In the genomic region with DNA sequence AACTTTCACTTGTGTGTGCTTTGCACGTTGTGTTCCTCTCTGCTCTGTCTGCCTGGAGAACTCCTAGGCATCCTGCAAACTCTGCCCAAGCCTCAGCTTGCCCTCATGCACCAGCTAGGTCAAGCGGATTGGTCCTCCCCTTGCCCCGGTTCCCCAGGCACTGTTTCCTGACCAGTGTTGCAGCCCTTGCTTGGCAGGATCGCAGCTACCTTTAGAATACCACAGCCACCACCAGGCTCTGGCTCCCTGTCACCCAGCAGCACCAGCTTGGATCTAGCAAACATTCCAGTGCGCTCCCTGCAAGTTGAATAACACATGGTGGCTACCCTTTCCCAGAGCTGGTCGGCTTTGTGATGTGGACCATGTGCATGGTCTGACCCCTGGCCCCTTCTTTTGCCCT, we compare ENCODE assay signal across 14 cellular contexts. TPM values are rescaled to one million over a fixed set of nuclear protein-coding genes. Genes with fewer than 3 reads are reported as not detected.
DNase-seq lines count a peak whose midpoint lies in the region; ATAC-seq, FAIRE-seq and TF ChIP-seq lines count a peak whose summit lies in the region.
"Had no signal": no experiment of that assay in that cellular context is flagged by ENCODE, and none has a peak within 500 bp of the region (broad histone marks: within the 10 kb centered on the region; RNA-seq: fewer than 3 reads in every experiment).

No MANE protein-coding gene starts in this region.

- peaks cover 14% of the 10 kb centered on the region for H3K79me2 ChIP-seq in keratinocyte (ENCODE audit: control insufficient read depth, insufficient read depth, low read length)

- WGBS in body of pancreas, 2 donors = 28 to 30% methylated on average over 6 of the region's 6 CpGs

- peak overlapping the region; percentile 50 for H3K4me2 ChIP-seq in keratinocyte (ENCODE audit: control insufficient read depth, extremely low read depth, insufficient read depth, low read depth, low read length)

- ATAC-seq in body of pancreas (no peak), gastrocnemius medialis (no peak), GM21825 (IDR thresholded peaks at IDR 0.05; ENCODE audit: unreplicated experiment) (no peak), GM18519 (IDR thresholded peaks at IDR 0.05; ENCODE audit: low FRiP score, unreplicated experiment) (no peak)

- H3K4me1 ChIP-seq in body of pancreas (peaks cover 84% of the 10 kb centered on the region), keratinocyte (ENCODE audit: control insufficient read depth, extremely low read depth, insufficient read depth, low read length) (peaks cover 29% of the 10 kb centered on the region), gastrocnemius medialis (peaks cover 72 to 93% of the 10 kb centered on the region in 2 donors)

- intact Hi-C loops in body of pancreas (cut with DNase I) = no loop called here
- intact Hi-C loops in gastrocnemius medialis (cut with DNase I; ENCODE audit: low total_unique reads) = no loop called here

- peaks cover 7% of the 10 kb centered on the region for H3K9me1 ChIP-seq in keratinocyte (ENCODE audit: control insufficient read depth, extremely low read depth, insufficient read depth, low read length)

- no peaks in the 10 kb centered on the region for H3K27me3 ChIP-seq in body of pancreas
- H3K27me3 ChIP-seq in keratinocyte (ENCODE audit: control insufficient read depth, extremely low read depth, insufficient read depth, low read length) = no peaks in the 10 kb centered on the region
- no peaks in the 10 kb centered on the region for H3K27me3 ChIP-seq in gastrocnemius medialis

- dilution Hi-C loops in keratinocyte (cut with MboI; ENCODE audit: extremely low pct_ligation_motif_present, low sequenced_read_pairs) = no loop called here

- H3K36me3 ChIP-seq in body of pancreas (replicated peaks in 1 of 2; ENCODE audit: insufficient read depth in 1 of 2, low read depth in 2 of 2) (no peaks in the 10 kb centered on the region), keratinocyte (ENCODE audit: control insufficient read depth in 2 of 2, extremely low read depth in 1 of 2, insufficient read depth in 2 of 2, low read length in 2 of 2) (no peaks in the 10 kb centered on the region), gastrocnemius medialis (no peaks in the 10 kb centered on the region)

- peak overlapping the region; percentile 76 for H3K27ac ChIP-seq in C4-2B
- H3K27ac ChIP-seq in body of pancreas = peak overlapping the region; percentile 58 to 71 (median 60)
- no peak overlapping the region for H3K27ac ChIP-seq in keratinocyte (ENCODE audit: control insufficient read depth, insufficient read depth, low read length)
- H3K27ac ChIP-seq in gastrocnemius medialis = peak overlapping the region; percentile 49 to 94 (median 80)

- TF ChIP-seq CTCF in C4-2B (conservative IDR thresholded peaks at IDR 0.05) (no peak), body of pancreas (IDR thresholded peaks at IDR 0.05) (no peak), keratinocyte (optimal IDR thresholded peaks at IDR 0.05 in 1 of 3, IDR thresholded peaks at IDR 0.05 in 1 of 3, conservative IDR thresholded peaks at IDR 0.05 in 1 of 3; ENCODE audit: extremely low read depth in 1 of 3, insufficient read depth in 2 of 3, low read length in 3 of 3) (no peak), gastrocnemius medialis (IDR thresholded peaks at IDR 0.05 in 4 of 5, conservative IDR thresholded peaks at IDR 0.05 in 1 of 5) (no peak)

- no peak for TF ChIP-seq POLR2A in body of pancreas (IDR thresholded peaks at IDR 0.05)
- TF ChIP-seq POLR2A in gastrocnemius medialis (IDR thresholded peaks at IDR 0.05) = no peak

- H3K9ac ChIP-seq in keratinocyte (ENCODE audit: control insufficient read depth, extremely low read depth, insufficient read depth, low read length) = no peak overlapping the region

- H2AFZ ChIP-seq in keratinocyte (ENCODE audit: control insufficient read depth, low read length) = no peak overlapping the region

- H3K4me3 ChIP-seq in body of pancreas (no peak overlapping the region), keratinocyte (ENCODE audit: control insufficient read depth in 2 of 3, extremely low read depth in 1 of 3, insufficient read depth in 2 of 3, low read depth in 1 of 3, low read length in 3 of 3) (no peak overlapping the region), gastrocnemius medialis (no peak overlapping the region)

- FAIRE-seq in keratinocyte (lab: Jason Lieb, UNC) = no peak
- FAIRE-seq: endometrium had no signal

- no peaks in the 10 kb centered on the region for H3K9me3 ChIP-seq in body of pancreas
- no peaks in the 10 kb centered on the region for H3K9me3 ChIP-seq in keratinocyte (ENCODE audit: control insufficient read depth, low read depth, low read length)
- no peaks in the 10 kb centered on the region for H3K9me3 ChIP-seq in gastrocnemius medialis

- DNase-seq in body of pancreas (no peak), keratinocyte (ENCODE audit: low read depth, low spot score) (no peak), gastrocnemius medialis (no peak), middle frontal gyrus (ENCODE audit: extremely low spot score, low spot score) (no peak)
- DNase-seq in stimulated activated naive CD4-positive, alpha-beta T cell treated with Interleukin-2 at 50 U/mL for 16 hours (lab: John Stamatoyannopoulos, UW) = no peak
- DNase-seq: activated naive CD4-positive, alpha-beta T cell; HFFc6; immature natural killer cell; NCI-H1417; NCI-H446 treated with DMSO at 0.1 percent for 48 hours had no signal

- in situ Hi-C loops in gastrocnemius medialis (cut with MboI; ENCODE audit: low sequenced_read_pairs in 4 of 4) = loop anchor here in 2 of 4 donors (10.0 to 25.0 kb wide), 3 partner anchors 67 to 1050 kb away; a partner anchor contains a TSS

- peaks cover 2% of the 10 kb centered on the region for H4K20me1 ChIP-seq in keratinocyte (ENCODE audit: control insufficient read depth, extremely low read depth, insufficient read depth, low read length)

RNA-seq across cellular contexts. Expression of a gene that starts 19.0 kb away (rescaled TPM):
- total RNA-seq in body of pancreas = 10 to 100 TPM; 27.2 to 42.2 TPM
- polyA plus RNA-seq in keratinocyte = 1.5 to 4.7 TPM (median 1.8 TPM) in 3 replicates
- 6.9 TPM for polyA plus RNA-seq in keratinocyte (2011; ENCODE audit: low read depth)
- 4.3 TPM in 2 replicates for polyA plus RNA-seq in keratinocyte (2011; cell fraction: cytosol; rRNA removed)
- polyA plus RNA-seq in keratinocyte (2011; cell fraction: nucleus; rRNA removed) = 13.3 and 16.2 TPM in 2 replicates
- polyA plus RNA-seq in keratinocyte (2012; ENCODE audit: low replicate concordance) = 8.2 and 15.2 TPM in 2 replicates
- polyA minus RNA-seq in keratinocyte = 5.7 to 33.8 TPM (median 5.9 TPM) in 3 replicates
- polyA minus RNA-seq in keratinocyte (2011; cell fraction: cytosol; rRNA and poly(A)+ RNA removed) = 5.6 TPM
- 11.6 and 15.2 TPM in 2 replicates for polyA minus RNA-seq in keratinocyte (2011; cell fraction: nucleus; rRNA and poly(A)+ RNA removed)
- 10 to 100 TPM; 22.7 to 37.5 (median 31.7) TPM for total RNA-seq in gastrocnemius medialis
